In genomic region chr12:49537231-49537708, GRCh38 we compare ENCODE assay signal across 8 cellular contexts. TPM values are rescaled to one million over a fixed set of nuclear protein-coding genes. Genes with fewer than 3 reads are reported as not detected.
DNase-seq lines count a peak whose midpoint lies in the region; ATAC-seq and TF ChIP-seq lines count a peak whose summit lies in the region.

No MANE protein-coding gene starts in this region.

- H3K27ac Mint-ChIP-seq in CD14-positive monocyte (peak overlapping the region in 6 of 7 donors; percentile 69 to 92 (median 84)), nephron (no peak overlapping the region)
- peak overlapping the region; percentile 32 for H3K27ac Mint-ChIP-seq in dendritic cell treated with granulocyte-macrophage colony-stimulating factor and Interleukin-4, amounts not matched to agents 40 ng/mL and 50 ng/mL, for 4 days

- ATAC-seq in HG03196 (IDR thresholded peaks at IDR 0.05; ENCODE audit: unreplicated experiment), result no peak
- ATAC-seq in HG02840 (IDR thresholded peaks at IDR 0.05; ENCODE audit: low FRiP score, unreplicated experiment), result no peak

- no peak for TF ChIP-seq CTCF in CD14-positive monocyte (IDR thresholded peaks at IDR 0.05)
- TF ChIP-seq CTCF in nephron (IDR thresholded peaks at IDR 0.05; ENCODE audit: unreplicated experiment in 3 of 3), result no peak

- peaks cover 11 to 15% of the 10 kb centered on the region in 2 donors for H3K36me3 Mint-ChIP-seq in CD14-positive monocyte
- no peaks in the 10 kb centered on the region for H3K36me3 Mint-ChIP-seq in dendritic cell treated with granulocyte-macrophage colony-stimulating factor and Interleukin-4, amounts not matched to agents 40 ng/mL and 50 ng/mL, for 4 days (ENCODE audit: low read depth)
- H3K36me3 Mint-ChIP-seq in nephron (ENCODE audit: low read depth), result no peaks in the 10 kb centered on the region

- H3K27me3 Mint-ChIP-seq in CD14-positive monocyte (ENCODE audit: low read depth in 3 of 3) (peaks cover 35 to 63% (median 35%) of the 10 kb centered on the region in 3 donors), nephron (ENCODE audit: low read depth) (peaks cover 71% of the 10 kb centered on the region)
- H3K27me3 Mint-ChIP-seq in dendritic cell treated with granulocyte-macrophage colony-stimulating factor and Interleukin-4, amounts not matched to agents 40 ng/mL and 50 ng/mL, for 4 days, result peaks cover 40% of the 10 kb centered on the region

- peak overlapping the region; percentile 80 to 93 for H3K4me3 Mint-ChIP-seq in CD14-positive monocyte
- H3K4me3 Mint-ChIP-seq in dendritic cell treated with granulocyte-macrophage colony-stimulating factor and Interleukin-4, amounts not matched to agents 40 ng/mL and 50 ng/mL, for 4 days, result peak overlapping the region; percentile 80
- peak overlapping the region; percentile 80 to 82 (median 81) for H3K4me3 Mint-ChIP-seq in nephron

- H3K4me1 Mint-ChIP-seq in CD14-positive monocyte (peaks cover 47% of the 10 kb centered on the region), nephron (peaks cover 24% of the 10 kb centered on the region)
- H3K4me1 Mint-ChIP-seq in dendritic cell treated with granulocyte-macrophage colony-stimulating factor and Interleukin-4, amounts not matched to agents 40 ng/mL and 50 ng/mL, for 4 days (ENCODE audit: low read depth), result peaks cover 52% of the 10 kb centered on the region

- H3K9me3 Mint-ChIP-seq in CD14-positive monocyte (peaks cover 0 to 6% (median 2%) of the 10 kb centered on the region in 7 donors), nephron (no peaks in the 10 kb centered on the region)
- no peaks in the 10 kb centered on the region for H3K9me3 Mint-ChIP-seq in dendritic cell treated with granulocyte-macrophage colony-stimulating factor and Interleukin-4, amounts not matched to agents 40 ng/mL and 50 ng/mL, for 4 days

- intact Hi-C loops in CD14-positive monocyte (cut with micrococcal nuclease), result no loop called here
- intact Hi-C loops in dendritic cell treated with granulocyte-macrophage colony-stimulating factor and Interleukin-4, amounts not matched to agents 40 ng/mL and 50 ng/mL, for 4 days (cut with micrococcal nuclease), result no loop called here

- no peak for DNase-seq in CD14-positive monocyte (ENCODE audit: low spot score)
- DNase-seq in HuH-7.5 (ENCODE audit: low spot score), result peak; percentile 21
- DNase-seq in SW480 (ENCODE audit: low spot score), result no peak
- DNase-seq in NCI-H748 treated with DMSO at 0.1 percent for 48 hours (lab: John Stamatoyannopoulos, UW), result no peak

RNA-seq across cellular contexts. Expression of gene KCNH3, which starts 1.6 kb away (rescaled TPM):
- 1 to 10 TPM; 1.3 to 3.3 TPM for polyA plus RNA-seq in CD14-positive monocyte

RNA-seq across cellular contexts. Expression of gene MCRS1, which starts 30.7 kb away (rescaled TPM):
- 10 to 100 TPM; 50.3 to 52.3 TPM for polyA plus RNA-seq in CD14-positive monocyte

Comparison
In these comparisons a context has a peak if more than half of its experiments do, and no peak if none do; other contexts are left out.
1. H3K27ac Mint-ChIP-seq: peak in CD14-positive monocyte (6 of 7) and dendritic cell treated with granulocyte-macrophage colony-stimulating factor and Interleukin-4, amounts not matched to agents 40 ng/mL and 50 ng/mL, for 4 days (single experiment); none in nephron (0 of 3).
2. Peak in every context shown above with its lines, with median percentiles within 50 percentile points of each other: H3K4me3 Mint-ChIP-seq.